Comparison of ENCODE assay signal across 1 cellular context in genomic region chr2:96117701-96118588, GRCh38.
TF ChIP-seq lines count a peak whose summit lies in the region.

No MANE protein-coding gene starts in this region.

TF ChIP-seq in IMR-90, 13 proteins besides CTCF, POLR2A, EP300 and RAD21 (continued from another document):
- TF ChIP-seq USF2 (IDR thresholded peaks at IDR 0.05; ENCODE audit: low read depth, low read length) (no peak), ELK1 (IDR thresholded peaks at IDR 0.05; ENCODE audit: borderline replicate concordance, low read depth, low read length) (no peak), FOS (IDR thresholded peaks at IDR 0.05; ENCODE audit: low read depth, low read length) (no peak), BHLHE40 (IDR thresholded peaks at IDR 0.05; ENCODE audit: low read depth, low read length) (no peak), MAFK (IDR thresholded peaks at IDR 0.05; ENCODE audit: low read depth, low read length) (no peak), MAZ (IDR thresholded peaks at IDR 0.05; ENCODE audit: borderline replicate concordance, low read depth, low read length) (no peak), CHD1 (IDR thresholded peaks at IDR 0.05; ENCODE audit: low read depth, low read length) (no peak), MXI1 (IDR thresholded peaks at IDR 0.05; ENCODE audit: borderline replicate concordance, low read depth, low read length) (no peak)
